In the genomic region with DNA sequence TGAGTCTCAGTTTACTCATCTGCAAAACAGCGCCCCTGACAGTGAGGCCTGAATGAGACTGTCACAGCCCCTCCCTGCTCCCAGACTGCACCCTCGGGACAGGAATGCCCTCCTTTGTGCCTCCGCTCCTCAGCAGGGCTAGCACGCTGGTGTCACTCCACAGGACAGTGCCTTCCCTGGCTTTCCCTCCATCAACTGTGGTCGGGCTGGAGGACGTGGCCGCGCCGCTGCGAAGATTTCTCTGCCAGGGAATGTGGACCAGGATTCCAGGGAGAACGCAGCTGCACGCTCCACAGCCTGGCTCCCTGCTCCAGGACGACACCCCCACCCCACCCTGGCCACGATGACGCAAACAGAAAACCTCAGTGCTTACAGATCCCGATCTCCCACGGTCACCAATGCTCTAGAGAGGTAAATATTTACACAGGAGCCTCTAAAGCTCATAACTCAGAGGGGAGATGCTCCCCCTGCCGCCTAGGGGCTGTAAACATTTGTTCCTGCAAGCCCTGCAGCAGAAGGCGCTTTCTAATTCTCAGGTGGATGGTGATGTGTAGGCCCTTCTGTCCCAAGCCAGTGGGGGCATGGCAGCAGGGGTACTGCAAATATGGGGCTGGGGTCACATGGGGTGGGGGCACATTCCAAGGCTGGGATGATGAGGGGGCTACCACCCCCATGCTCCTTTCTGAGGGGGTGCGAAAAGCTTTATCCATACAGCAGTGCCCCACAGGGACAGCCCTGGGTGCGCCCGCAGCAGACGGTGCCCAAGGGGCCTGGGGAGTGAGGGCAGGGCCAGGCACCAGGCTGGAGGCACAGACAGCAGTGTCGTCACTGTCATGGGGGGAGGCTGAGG, we compare ENCODE assay signal across 8 cellular contexts. TPM values are rescaled to one million over a fixed set of nuclear protein-coding genes. Genes with fewer than 3 reads are reported as not detected.
DNase-seq lines count a peak whose midpoint lies in the region; ATAC-seq, FAIRE-seq and TF ChIP-seq lines count a peak whose summit lies in the region.

No MANE protein-coding gene starts in this region.

- no peak for FAIRE-seq in kidney (lab: Jason Lieb, UNC)

- H3K36me3 ChIP-seq in kidney (ENCODE audit: control insufficient read depth in 1 of 2, insufficient read depth in 2 of 2, low read length in 2 of 2), result peaks cover 0 to 3% of the 10 kb centered on the region in 2 donors
- H3K36me3 ChIP-seq in tibial nerve, result no peaks in the 10 kb centered on the region
- no peaks in the 10 kb centered on the region for H3K36me3 ChIP-seq in CD4-positive, alpha-beta memory T cell (ENCODE audit: insufficient read depth, low read length)

- no peak overlapping the region for H3K4me3 Mint-ChIP-seq in CD4-positive, alpha-beta memory T cell

- TF ChIP-seq EP300 in tibial nerve (IDR thresholded peaks at IDR 0.05), result peak in 1 of 2 donors; percentile 42

- TF ChIP-seq CTCF in kidney (IDR thresholded peaks at IDR 0.05; ENCODE audit: borderline replicate concordance, extremely low read depth, insufficient read depth), result no peak
- TF ChIP-seq CTCF in tibial nerve (IDR thresholded peaks at IDR 0.05), result peak in 1 of 5 experiments; percentile 24

- peaks cover 2 to 3% of the 10 kb centered on the region in 2 donors for H3K36me3 Mint-ChIP-seq in CD4-positive, alpha-beta memory T cell

- H3K27me3 Mint-ChIP-seq in CD4-positive, alpha-beta memory T cell, result no peaks in the 10 kb centered on the region

- 53 to 60% methylated on average over 19 to 21 of the region's 24 CpGs for WGBS in tibial nerve, 2 donors

- TF ChIP-seq POLR2A in tibial nerve (IDR thresholded peaks at IDR 0.05), result no peak

- H3K27ac ChIP-seq in kidney (ENCODE audit: low read depth in 2 of 2, low read length in 2 of 2) (peak overlapping the region; percentile 76 to 82), tibial nerve (peak overlapping the region in 3 of 4 donors; percentile 70 to 80 (median 76))
- no peak overlapping the region for H3K27ac ChIP-seq in CD4-positive, alpha-beta memory T cell (ENCODE audit: low read depth, low read length)

- H3K9me3 ChIP-seq in kidney (ENCODE audit: control insufficient read depth in 1 of 2, low read length in 2 of 2), result no peaks in the 10 kb centered on the region
- no peaks in the 10 kb centered on the region for H3K9me3 ChIP-seq in tibial nerve
- H3K9me3 ChIP-seq in CD4-positive, alpha-beta memory T cell (ENCODE audit: control insufficient read depth in 1 of 2, low read length in 2 of 2), result no peaks in the 10 kb centered on the region

- peak overlapping the region in 1 of 2 donors; percentile 65 for H3K9ac ChIP-seq in kidney (ENCODE audit: low read length in 2 of 2)

- intact Hi-C loops in kidney (cut with DNase I), result no loop called here
- intact Hi-C loops in CD4-positive, alpha-beta memory T cell (cut with micrococcal nuclease), result no loop called here

- H3K27ac Mint-ChIP-seq in CD4-positive, alpha-beta memory T cell, result no peak overlapping the region

- POLR2A ChIA-PET in CD4-positive, alpha-beta memory T cell (lab: Charles Lee; ENCODE audit: partially characterized antibody), result no interaction called here

- ATAC-seq in HG03097 (IDR thresholded peaks at IDR 0.05; ENCODE audit: low FRiP score, unreplicated experiment) (no peak), GM21825 (IDR thresholded peaks at IDR 0.05; ENCODE audit: unreplicated experiment) (no peak)

- H3K4me1 ChIP-seq in kidney (ENCODE audit: control insufficient read depth in 1 of 2, insufficient read depth in 1 of 2, low read depth in 1 of 2, low read length in 2 of 2) (peaks cover 31 to 82% of the 10 kb centered on the region in 2 donors), tibial nerve (peaks cover 0 to 98% (median 59%) of the 10 kb centered on the region in 4 donors)
- no peaks in the 10 kb centered on the region for H3K4me1 ChIP-seq in CD4-positive, alpha-beta memory T cell (ENCODE audit: insufficient read depth, low read length)

- DNase-seq in AG08395 (ENCODE audit: low spot score), result peak; percentile 95
- DNase-seq in NCI-H1092 (lab: John Stamatoyannopoulos, UW), result peak; percentile 38
- peak; percentile 97 for DNase-seq in astrocyte of the hippocampus (ENCODE audit: low read depth, low spot score)
- peak; percentile 85 for DNase-seq in kidney
- peak; percentile 49 to 64 for DNase-seq in tibial nerve (ENCODE audit: low spot score in 2 of 2)
- DNase-seq in CD4-positive, alpha-beta memory T cell, result no peak

- no peaks in the 10 kb centered on the region for H3K27me3 ChIP-seq in tibial nerve
- H3K27me3 ChIP-seq in CD4-positive, alpha-beta memory T cell (ENCODE audit: insufficient read depth, low read length), result no peaks in the 10 kb centered on the region

- CTCF ChIA-PET in CD4-positive, alpha-beta memory T cell (lab: Charles Lee; ENCODE audit: partially characterized antibody), result no interaction called here

- H3K4me3 ChIP-seq in kidney (ENCODE audit: low read length in 2 of 2), result no peak overlapping the region
- no peak overlapping the region for H3K4me3 ChIP-seq in tibial nerve
- no peak overlapping the region for H3K4me3 ChIP-seq in CD4-positive, alpha-beta memory T cell (ENCODE audit: low read length in 2 of 2)

- H3K9me3 Mint-ChIP-seq in CD4-positive, alpha-beta memory T cell, result no peaks in the 10 kb centered on the region

- peaks cover 2 to 10% (median 7%) of the 10 kb centered on the region in 4 donors for H3K4me1 Mint-ChIP-seq in CD4-positive, alpha-beta memory T cell

RNA-seq across cellular contexts. Expression of gene HS6ST1, which starts 12.4 kb away (rescaled TPM):
- total RNA-seq in kidney (73.9 TPM), tibial nerve (10 to 100 TPM; 21.6 to 51.6 (median 39.3) TPM)
- polyA plus RNA-seq in kidney (ENCODE audit: insufficient read depth, low read depth, low replicate concordance), result 49.6 TPM
- total RNA-seq in CD4-positive, alpha-beta memory T cell, result 10 to 100 TPM; 12.4 to 13.3 TPM
- 1 to 10 TPM; 1.2 to 4.4 TPM for polyA plus RNA-seq in CD4-positive, alpha-beta memory T cell

Comparison
In these comparisons a context has a peak if more than half of its experiments do, and no peak if none do; other contexts are left out.
1. DNase-seq: peak in AG08395 (single experiment), NCI-H1092 (single experiment), astrocyte of the hippocampus (single experiment), kidney (single experiment) and tibial nerve (2 of 2); none in CD4-positive, alpha-beta memory T cell (0 of 5).